8 cellular contexts compared by ENCODE assay signal in genomic region chr14:92323031-92323915, GRCh38. TPM values are rescaled to one million over a fixed set of nuclear protein-coding genes. Genes with fewer than 3 reads are reported as not detected.
DNase-seq lines count a peak whose midpoint lies in the region; ATAC-seq and TF ChIP-seq lines count a peak whose summit lies in the region.

TSS of gene SLC24A4 (plus strand) at chr14:92323165. CDS start at chr14:92323831, 666 bp downstream.

- H2AFZ ChIP-seq in fibroblast of lung (ENCODE audit: low read length): no peak within 1 kb of the TSS

- H3K4me3 ChIP-seq in fibroblast of lung (replicated peaks in 1 of 4; ENCODE audit: control extremely low read depth in 1 of 4, insufficient read depth in 1 of 4, low read depth in 3 of 4, low read length in 4 of 4): peak within 1 kb of the TSS in 1 of 4 experiments; percentile 22
- H3K4me3 ChIP-seq in brain microvascular endothelial cell (ENCODE audit: low read depth, low read length): no peak within 1 kb of the TSS

- H3K27me3 ChIP-seq in fibroblast of lung (ENCODE audit: control insufficient read depth, insufficient read depth, low read length) (peaks cover 38% of the 10 kb centered on the region), brain microvascular endothelial cell (replicated peaks) (peaks cover 50% of the 10 kb centered on the region)

- H3K9me3 ChIP-seq in fibroblast of lung (ENCODE audit: control insufficient read depth, insufficient read depth, low read depth, low read length): no peaks in the 10 kb centered on the region

- in situ Hi-C loops in brain microvascular endothelial cell (cut with HindIII; ENCODE audit: low pct_ligation_motif_present, low sequenced_read_pairs): no loop called here

- H3K4me1 ChIP-seq in fibroblast of lung (ENCODE audit: control insufficient read depth, extremely low read depth, insufficient read depth, low read length): no peaks in the 10 kb centered on the region

- DNase-seq in EL: peak; percentile 13
- DNase-seq in NCI-H69 (lab: John Stamatoyannopoulos, UW): peak; percentile 57
- peak in 1 of 2 donors; percentile 22 for DNase-seq in fibroblast of lung (ENCODE audit: low read depth in 2 of 2)
- peak in 6 of 10 donors; percentile 25 to 89 (median 58) for DNase-seq in posterior cingulate gyrus
- DNase-seq in brain microvascular endothelial cell: no peak

- intact Hi-C loops in posterior cingulate gyrus (cut with DNase I): no loop called here

- peak within 1 kb of the TSS; percentile 3 for H3K4me2 ChIP-seq in fibroblast of lung (ENCODE audit: extremely low read depth, insufficient read depth, low read length)

- no peaks in the 10 kb centered on the region for H3K79me2 ChIP-seq in fibroblast of lung (ENCODE audit: control insufficient read depth, insufficient read depth, low read length)

- H3K36me3 ChIP-seq in fibroblast of lung (ENCODE audit: control insufficient read depth, insufficient read depth, low read length) (no peaks in the 10 kb centered on the region), brain microvascular endothelial cell (replicated peaks) (no peaks in the 10 kb centered on the region)

- ATAC-seq in GM19455 (IDR thresholded peaks at IDR 0.05; ENCODE audit: unreplicated experiment) (no peak), GM18907 (IDR thresholded peaks at IDR 0.05; ENCODE audit: unreplicated experiment) (no peak), GM18870 (IDR thresholded peaks at IDR 0.05; ENCODE audit: unreplicated experiment) (no peak)

- no peak within 1 kb of the TSS for H3K9ac ChIP-seq in fibroblast of lung (ENCODE audit: insufficient read depth, low read length)

- H4K20me1 ChIP-seq in fibroblast of lung (ENCODE audit: control insufficient read depth, extremely low read depth, insufficient read depth, low read length): no peaks in the 10 kb centered on the region

- H3K27ac ChIP-seq in fibroblast of lung (ENCODE audit: insufficient read depth, low read length) (no peak within 1 kb of the TSS), brain microvascular endothelial cell (no peak within 1 kb of the TSS)

- TF ChIP-seq CTCF in fibroblast of lung (conservative IDR thresholded peaks at IDR 0.05 in 1 of 2, IDR thresholded peaks at IDR 0.05 in 1 of 2; ENCODE audit: low read depth in 1 of 2, low read length in 2 of 2): no peak
- no peak for TF ChIP-seq CTCF in brain microvascular endothelial cell (IDR thresholded peaks at IDR 0.05; ENCODE audit: low read depth, low read length, missing control alignments)

RNA-seq across cellular contexts. Expression of gene SLC24A4, which starts in this region (rescaled TPM):
- not detected in 2 replicates for total RNA-seq in fibroblast of lung
- 0.03 TPM in 1 of 2 replicates, not detected in the other for polyA plus RNA-seq in fibroblast of lung
- polyA plus RNA-seq in fibroblast of lung (2012): not detected in 2 replicates
- 0.07 TPM in 1 of 2 replicates, not detected in the other for polyA minus RNA-seq in fibroblast of lung (ENCODE audit: low replicate concordance)
